Comparison of ENCODE assay signal across 16 cellular contexts in the genomic region with DNA sequence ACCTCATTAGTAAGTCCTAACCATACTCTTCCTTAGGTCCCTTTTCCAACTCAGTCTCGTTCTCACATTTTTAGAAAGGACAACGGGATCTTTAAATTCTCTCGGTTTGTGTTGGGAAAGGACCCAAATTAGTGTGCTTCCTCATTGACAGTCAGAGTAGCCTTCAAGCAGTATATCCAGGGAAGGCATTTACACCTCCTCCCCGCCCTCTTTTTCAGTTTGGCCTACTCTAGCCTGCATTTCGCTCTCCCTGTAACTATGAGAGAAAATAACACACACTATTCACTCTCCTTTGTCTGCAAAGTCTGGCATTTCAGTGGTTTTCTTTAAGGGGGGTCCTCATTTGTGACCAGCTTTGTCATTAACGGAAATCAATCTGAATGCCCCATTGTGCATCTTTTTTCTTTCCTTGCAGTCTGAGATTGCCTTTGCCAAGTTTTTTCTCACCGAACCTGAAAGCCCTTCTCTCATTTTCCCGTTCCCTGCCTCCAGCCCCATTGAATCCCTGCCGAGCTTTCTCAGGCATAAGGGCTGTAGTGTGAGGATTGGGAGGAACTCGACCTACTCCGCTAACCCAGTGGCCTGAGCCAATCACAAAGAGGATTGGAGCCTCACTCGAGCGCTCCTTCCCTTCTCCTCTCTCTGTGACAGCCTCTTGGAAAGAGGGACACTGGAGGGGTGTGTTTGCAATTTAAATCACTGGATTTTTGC. TPM values are rescaled to one million over a fixed set of nuclear protein-coding genes. Genes with fewer than 3 reads are reported as not detected.
DNase-seq lines count a peak whose midpoint lies in the region; ATAC-seq and TF ChIP-seq lines count a peak whose summit lies in the region.
"Had no signal": no experiment of that assay in that cellular context is flagged by ENCODE, and none has a peak within 500 bp of the region (broad histone marks: within the 10 kb centered on the region; RNA-seq: fewer than 3 reads in every experiment).

No MANE protein-coding gene starts in this region.

- H3K27ac ChIP-seq in iPS-20b (ENCODE audit: low read length) = peak overlapping the region; percentile 18
- H3K27ac ChIP-seq in coronary artery = no peak overlapping the region
- H3K27ac ChIP-seq: cardiac muscle cell, esophagus squamous epithelium had no signal

- H3K4me1 ChIP-seq in iPS-20b (ENCODE audit: insufficient read depth, low read length) = peaks cover 22% of the 10 kb centered on the region; the same call in 1 of the 2 replicates
- H3K4me1 ChIP-seq: esophagus squamous epithelium had no signal

- H3K4me3 Mint-ChIP-seq in brain = peak overlapping the region; percentile 83 to 95 (median 89)
- H3K4me3 Mint-ChIP-seq: activated CD4-positive, alpha-beta memory T cell treated with anti-CD3 and anti-CD28 coated beads, Interleukin-2, amount 10 ng/mL, durations not matched to agents 7 days and 5 days; CD4-positive, alpha-beta T cell had no signal

- peak; percentile 57 for DNase-seq in NCI-H2107 treated with DMSO at 0.1 percent for 48 hours (lab: John Stamatoyannopoulos, UW; ENCODE audit: unreplicated experiment)
- DNase-seq in putamen (ENCODE audit: low spot score) = peak; percentile 60
- no peak for DNase-seq in dedifferentiated amniotic fluid mesenchymal stem cell (ENCODE audit: extremely low spot score)
- no peak for DNase-seq in coronary artery (ENCODE audit: low spot score)
- DNase-seq: activated CD4-positive, alpha-beta memory T cell treated with anti-CD3 and anti-CD28 coated beads, Interleukin-2, amount 10 ng/mL, durations not matched to agents 7 days and 5 days; CD4-positive, alpha-beta T cell; esophagus squamous epithelium; GDM1; NCI-H1048; NCI-H82; T1000 had no signal

- H3K9me3 Mint-ChIP-seq in brain = peaks cover 0 to 4% (median 3%) of the 10 kb centered on the region in 5 experiments
- H3K9me3 Mint-ChIP-seq: activated CD4-positive, alpha-beta memory T cell treated with anti-CD3 and anti-CD28 coated beads, Interleukin-2, amount 10 ng/mL, durations not matched to agents 7 days and 5 days had no signal

- H3K9ac ChIP-seq in iPS-20b (ENCODE audit: low read depth, low read length) = peak overlapping the region; percentile 31; the same call in 1 of the 2 replicates

- H3K27me3 ChIP-seq in iPS-20b (ENCODE audit: insufficient read depth, low read length) = no peaks in the 10 kb centered on the region

- H3K36me3 ChIP-seq in iPS-20b (ENCODE audit: insufficient read depth, low read depth, low read length) = no peaks in the 10 kb centered on the region
- H3K36me3 ChIP-seq: cardiac muscle cell, esophagus squamous epithelium had no signal

- H3K4me1 Mint-ChIP-seq in brain = peaks cover 60% of the 10 kb centered on the region
- H3K4me1 Mint-ChIP-seq: activated CD4-positive, alpha-beta memory T cell treated with anti-CD3 and anti-CD28 coated beads, Interleukin-2, amount 10 ng/mL, durations not matched to agents 7 days and 5 days had no signal

- H3K27me3 Mint-ChIP-seq in brain = peaks cover 9% of the 10 kb centered on the region

- TF ChIP-seq CTCF in brain (conservative IDR thresholded peaks at IDR 0.05) (no peak), coronary artery (IDR thresholded peaks at IDR 0.05) (no peak)

- no peak for ATAC-seq in GM18907 (IDR thresholded peaks at IDR 0.05; ENCODE audit: unreplicated experiment)
- ATAC-seq: Right ventricle myocardium inferior had no signal

- H3K9me3 ChIP-seq in iPS-20b (ENCODE audit: insufficient read depth, low read depth, low read length) = no peaks in the 10 kb centered on the region
- H3K9me3 ChIP-seq: esophagus squamous epithelium had no signal

- H3K27ac Mint-ChIP-seq in brain = peak overlapping the region; percentile 96 to 99 (median 98)
- H3K27ac Mint-ChIP-seq: activated CD4-positive, alpha-beta memory T cell treated with anti-CD3 and anti-CD28 coated beads, Interleukin-2, amount 10 ng/mL, durations not matched to agents 7 days and 5 days; CD4-positive, alpha-beta T cell had no signal

- H3K36me3 Mint-ChIP-seq in brain = no peaks in the 10 kb centered on the region

- H3K4me3 ChIP-seq in iPS-20b (ENCODE audit: low read length) (peak overlapping the region; percentile 47), coronary artery (no peak overlapping the region)
- H3K4me3 ChIP-seq: cardiac muscle cell, esophagus squamous epithelium had no signal

RNA-seq across cellular contexts. Expression of a gene that starts 0.4 kb away (rescaled TPM):
- 31.2 TPM for polyA plus RNA-seq in brain (ENCODE audit: insufficient read depth, low read depth, low replicate concordance)

RNA-seq across cellular contexts. Expression of a gene that starts 9.9 kb away (rescaled TPM):
- 3.2 TPM for polyA plus RNA-seq in brain (ENCODE audit: insufficient read depth, low read depth, low replicate concordance)

Comparison
In these comparisons a context has a peak if more than half of its experiments do, and no peak if none do; other contexts are left out.
1. DNase-seq: peak in NCI-H2107 treated with DMSO at 0.1 percent for 48 hours (single experiment) and putamen (single experiment); none in dedifferentiated amniotic fluid mesenchymal stem cell (single experiment) and coronary artery (single experiment).